8 cellular contexts compared by ENCODE assay signal in genomic region chr13:24997367-24997967, GRCh38.
DNase-seq lines count a peak whose midpoint lies in the region; ATAC-seq and TF ChIP-seq lines count a peak whose summit lies in the region.

No MANE protein-coding gene starts in this region.

- no peak for DNase-seq in AG09319 (ENCODE audit: extremely low read depth, low read depth)
- DNase-seq in GM03348 (ENCODE audit: low spot score): peak; percentile 42
- peak; percentile 19 for DNase-seq in NCI-H524 treated with DMSO at 0.1 percent for 48 hours (lab: John Stamatoyannopoulos, UW)
- DNase-seq in cerebellar cortex (ENCODE audit: low spot score): peak; percentile 52
- peak; percentile 20 for DNase-seq in naive B cell
- DNase-seq in stimulated activated CD4-positive, alpha-beta T cell treated with anti-CD3 and anti-CD28 coated beads, Interleukin-12 subunit alpha, Interleukin-12 subunit beta, amount 100 ng/mL, for 4 hours: no peak
- no peak for DNase-seq in NCI-H1048 (lab: John Stamatoyannopoulos, UW)

- peak overlapping the region in 1 of 6 donors; percentile 54 for H3K27ac Mint-ChIP-seq in naive B cell

- H3K36me3 Mint-ChIP-seq in naive B cell: no peaks in the 10 kb centered on the region

- ATAC-seq in naive B cell (ENCODE audit: low read depth in 2 of 2) (no peak), GM21447 (IDR thresholded peaks at IDR 0.05; ENCODE audit: unreplicated experiment) (no peak)

- H3K9me3 Mint-ChIP-seq in naive B cell: no peaks in the 10 kb centered on the region

- no peak overlapping the region for H3K4me3 Mint-ChIP-seq in naive B cell

- peaks cover 43 to 48% (median 46%) of the 10 kb centered on the region in 3 donors for H3K27me3 Mint-ChIP-seq in naive B cell

- peaks cover 0 to 6% (median 3%) of the 10 kb centered on the region in 3 donors for H3K4me1 Mint-ChIP-seq in naive B cell

- peak; percentile 57 for TF ChIP-seq CTCF in AG09319 (IDR thresholded peaks at IDR 0.05; ENCODE audit: low read depth, low read length)

Comparison
In these comparisons a context has a peak if more than half of its experiments do, and no peak if none do; other contexts are left out.
1. DNase-seq: peak in GM03348 (single experiment), NCI-H524 treated with DMSO at 0.1 percent for 48 hours (single experiment), cerebellar cortex (single experiment) and naive B cell (single experiment); none in AG09319 (single experiment), stimulated activated CD4-positive, alpha-beta T cell treated with anti-CD3 and anti-CD28 coated beads, Interleukin-12 subunit alpha, Interleukin-12 subunit beta, amount 100 ng/mL, for 4 hours (single experiment) and NCI-H1048 (single experiment).